ENCODE assay signal across 8 cellular contexts in the genomic region with DNA sequence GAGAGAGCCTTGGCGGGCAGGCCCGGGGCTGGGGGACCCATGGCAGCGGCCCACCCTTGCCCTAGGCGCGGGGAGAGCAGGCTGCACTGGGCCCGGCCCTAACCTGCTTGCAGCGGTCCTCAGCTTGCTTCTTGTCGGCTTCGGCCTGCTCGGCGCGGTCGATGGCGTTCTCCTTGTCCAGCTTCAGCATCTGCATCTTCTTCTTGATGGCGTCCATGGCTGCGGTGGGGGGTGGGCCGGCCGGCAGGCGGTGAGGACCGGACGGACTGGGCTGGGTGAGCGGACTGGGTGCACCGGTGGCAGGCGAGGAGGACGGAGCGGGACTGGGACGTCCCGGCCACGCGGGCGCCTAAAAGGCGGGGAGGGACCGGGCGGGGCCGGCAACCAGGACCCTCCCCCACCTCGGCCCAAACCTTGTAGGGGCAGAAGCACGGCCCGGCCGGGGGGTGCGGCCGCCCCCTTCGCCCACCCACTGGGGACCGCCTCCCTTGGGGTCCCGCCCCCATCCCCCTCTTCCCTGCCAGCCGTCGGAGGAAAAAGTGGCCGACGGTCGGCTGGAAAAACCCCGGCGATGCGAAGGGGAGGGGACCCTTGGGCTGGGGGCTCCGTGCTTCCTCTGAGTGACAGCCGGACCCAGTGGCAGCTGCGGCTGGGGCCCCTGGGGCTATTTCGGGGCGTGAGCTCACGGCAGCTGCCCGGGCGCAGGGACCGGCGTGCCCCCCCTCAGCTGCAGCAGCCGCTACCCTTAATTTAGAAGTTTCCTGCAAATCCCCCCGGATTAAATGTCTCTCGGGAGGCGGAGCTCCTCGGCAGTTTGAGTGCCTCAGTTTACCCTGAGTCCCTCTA. TPM values are rescaled to one million over a fixed set of nuclear protein-coding genes. Genes with fewer than 3 reads are reported as not detected.
DNase-seq lines count a peak whose midpoint lies in the region; ATAC-seq and TF ChIP-seq lines count a peak whose summit lies in the region.

A gene (minus strand): TSS at position 325 of the 846 bp plus-strand sequence. CDS start 108 bp downstream, at position 217.

- H3K9me3 Mint-ChIP-seq in CD8-positive, alpha-beta T cell = no peaks in the 10 kb centered on the region
- H3K9me3 Mint-ChIP-seq in chondrocyte (ENCODE audit: low read depth) = no peaks in the 10 kb centered on the region

- H3K4me3 Mint-ChIP-seq in CD8-positive, alpha-beta T cell = peak within 1 kb of the TSS; percentile 84
- H3K4me3 Mint-ChIP-seq in chondrocyte (ENCODE audit: unreplicated experiment) = peak within 1 kb of the TSS; percentile 99

- peak within 1 kb of the TSS; percentile 62 for H3K4me3 ChIP-seq in CD8-positive, alpha-beta T cell (ENCODE audit: low read depth, low read length)
- H3K4me3 ChIP-seq in LNCaP clone FGC (ENCODE audit: low read depth, low read length) = peak within 1 kb of the TSS; percentile 58

- H3K4me1 ChIP-seq in CD8-positive, alpha-beta T cell (ENCODE audit: insufficient read depth, low read length) = peaks cover 9% of the 10 kb centered on the region

- no peak for ATAC-seq in CD8-positive, alpha-beta T cell
- ATAC-seq in left lobe of liver (peak; percentile 14), GM19397 (IDR thresholded peaks at IDR 0.05; ENCODE audit: unreplicated experiment) (no peak)

- no peak for DNase-seq in CD8-positive, alpha-beta T cell
- DNase-seq in LNCaP clone FGC (ENCODE audit: low read depth) (no peak), chondrocyte (ENCODE audit: low spot score) (peak; percentile 93), left lobe of liver (ENCODE audit: low spot score) (no peak), NCI-H1694 treated with DMSO at 0.1 percent for 48 hours (lab: John Stamatoyannopoulos, UW) (no peak), NCI-H2107 (lab: John Stamatoyannopoulos, UW) (no peak)

- H3K36me3 Mint-ChIP-seq in CD8-positive, alpha-beta T cell = peaks cover 2% of the 10 kb centered on the region
- peaks cover 23% of the 10 kb centered on the region for H3K36me3 Mint-ChIP-seq in chondrocyte (ENCODE audit: low read depth)

- CTCF ChIA-PET in CD8-positive, alpha-beta T cell (lab: Charles Lee) = interaction anchor here (0.6 to 14.5 kb wide), 6 partner anchors 11 to 100 kb away, joined by 3 to 193 read pairs (median 9); a partner anchor contains a TSS

- H3K4me1 Mint-ChIP-seq in CD8-positive, alpha-beta T cell (ENCODE audit: low read depth) = peaks cover 13% of the 10 kb centered on the region
- H3K4me1 Mint-ChIP-seq in chondrocyte (ENCODE audit: low read depth) = peaks cover 55% of the 10 kb centered on the region

- no peak within 1 kb of the TSS for H3K27ac ChIP-seq in CD8-positive, alpha-beta T cell (ENCODE audit: low read depth, low read length)

- TF ChIP-seq CTCF in CD8-positive, alpha-beta T cell (IDR thresholded peaks at IDR 0.05) = no peak
- TF ChIP-seq CTCF in LNCaP clone FGC (IDR thresholded peaks at IDR 0.05; ENCODE audit: control insufficient read depth, extremely low read depth, insufficient read depth) = no peak
- TF ChIP-seq CTCF in chondrocyte (IDR thresholded peaks at IDR 0.05) = no peak
- no peak for TF ChIP-seq CTCF in subcutaneous adipose tissue (IDR thresholded peaks at IDR 0.05; ENCODE audit: low read depth)

- H3K36me3 ChIP-seq in CD8-positive, alpha-beta T cell (ENCODE audit: insufficient read depth, low read length) = no peaks in the 10 kb centered on the region

- no peaks in the 10 kb centered on the region for H3K27me3 Mint-ChIP-seq in CD8-positive, alpha-beta T cell (ENCODE audit: low read depth)
- H3K27me3 Mint-ChIP-seq in chondrocyte (ENCODE audit: low read depth) = no peaks in the 10 kb centered on the region

- peak within 1 kb of the TSS; percentile 49 for H3K27ac Mint-ChIP-seq in CD8-positive, alpha-beta T cell
- H3K27ac Mint-ChIP-seq in chondrocyte (ENCODE audit: unreplicated experiment) = peak within 1 kb of the TSS; percentile 98

- intact Hi-C loops in CD8-positive, alpha-beta T cell (cut with DNase I, micrococcal nuclease) = no loop called here

- POLR2A ChIA-PET in CD8-positive, alpha-beta T cell (lab: Charles Lee) = interaction anchor here (0.8 to 2.3 kb wide), 7 partner anchors 10 to 73 kb away, joined by 3 to 8 read pairs (median 4); a partner anchor contains a TSS

- no peaks in the 10 kb centered on the region for H3K27me3 ChIP-seq in CD8-positive, alpha-beta T cell (ENCODE audit: insufficient read depth, low read length)

- H3K9me3 ChIP-seq in CD8-positive, alpha-beta T cell (ENCODE audit: low read length) = no peaks in the 10 kb centered on the region

RNA-seq across cellular contexts. Expression of the gene that starts here (rescaled TPM):
- total RNA-seq in CD8-positive, alpha-beta T cell = 10 to 100 TPM; 41.5 to 44.7 TPM
- total RNA-seq in chondrocyte (498 to 2,023 TPM (median 2,016 TPM) in 3 replicates), left lobe of liver (6.6 TPM), subcutaneous adipose tissue (100 to 1,000 TPM in 2 of 4 donors, 10 to 100 TPM in 2; 86.2 to 269 (median 115) TPM)
